In genomic region chrX:121030083-121030482, GRCh38 we compare ENCODE assay signal across 44 cellular contexts. TPM values are rescaled to one million over a fixed set of nuclear protein-coding genes. Genes with fewer than 3 reads are reported as not detected.
"Had no signal": no experiment of that assay in that cellular context is flagged by ENCODE, and none has a peak within 500 bp of the region (broad histone marks: within the 10 kb centered on the region; RNA-seq: fewer than 3 reads in every experiment).

No MANE protein-coding gene starts in this region.

- H3K4me3 Mint-ChIP-seq: activated naive CD4-positive, alpha-beta T cell treated with anti-CD3 and anti-CD28 coated beads for 36 hours; activated naive CD4-positive, alpha-beta T cell treated with anti-CD3 and anti-CD28 coated beads, Interleukin-2, amount 10 ng/mL, durations not matched to agents 7 days and 5 days; activated naive CD4-positive, alpha-beta T cell treated with anti-CD3 and anti-CD28 coated beads, Interleukin-2, amount 50 U/mL, for 24 hours; activated naive CD8-positive, alpha-beta T cell; activated naive CD8-positive, alpha-beta T cell treated with anti-CD3 and anti-CD28 coated beads for 36 hours; activated naive CD8-positive, alpha-beta T cell treated with anti-CD3 and anti-CD28 coated beads, Interleukin-2, amount 10 ng/mL, durations not matched to agents 7 days and 5 days; activated naive CD8-positive, alpha-beta T cell treated with anti-CD3 and anti-CD28 coated beads, Interleukin-2, amount 50 U/mL, for 24 hours; activated T-cell treated with anti-CD3 and anti-CD28 coated beads, Interleukin-2, amount 50 U/mL, for 24 hours; activated T-cell treated with anti-CD3 and anti-CD28 coated beads, Interleukin-2, amount 50 U/mL, for 4 hours; activated T-cell treated with anti-CD3 and anti-CD28 coated beads, Interleukin-2, amount 50 U/mL, for 72 hours; activated T-helper 1 cell treated with anti-CD3 and anti-CD28 coated beads, Interleukin-12 subunit alpha, Interleukin-12 subunit beta, Interleukin-2, Interleukin-4 antibody, amounts not matched to agents 30 ng/mL and 10 ng/mL and 1 ng/mL, durations not matched to agents 14 hours and 24 hours and 36 hours; activated T-helper 17 cell treated with anti-CD3 and anti-CD28 coated beads, Interleukin-2, amount 50 U/mL, for 72 hours; brain; central memory CD8-positive, alpha-beta T cell had no signal

- H3K27me3 Mint-ChIP-seq: activated naive CD4-positive, alpha-beta T cell treated with anti-CD3 and anti-CD28 coated beads, Interleukin-2, amount 10 ng/mL, durations not matched to agents 7 days and 5 days; activated naive CD8-positive, alpha-beta T cell; activated naive CD8-positive, alpha-beta T cell treated with anti-CD3 and anti-CD28 coated beads for 36 hours; brain had no signal

- H3K36me3 ChIP-seq: adrenal gland, ascending aorta, brain microvascular endothelial cell, breast epithelium, cardiac muscle cell had no signal

- ATAC-seq: activated naive CD4-positive, alpha-beta T cell treated with anti-CD3 and anti-CD28 coated beads, Interleukin-2, amount 50 U/mL, for 72 hours; activated naive CD8-positive, alpha-beta T cell treated with anti-CD3 and anti-CD28 coated beads, Interleukin-2, amount 50 U/mL, for 24 hours; activated T-cell treated with anti-CD3 and anti-CD28 coated beads, Interleukin-2, amount 50 U/mL, for 4 hours; activated T-cell treated with anti-CD3 and anti-CD28 coated beads, Interleukin-2, amount 50 U/mL, for 72 hours; activated T-helper 17 cell treated with anti-CD3 and anti-CD28 coated beads, Interleukin-2, amount 50 U/mL, for 72 hours; body of pancreas had no signal

- H3K4me3 ChIP-seq: adrenal gland, ascending aorta, body of pancreas, breast epithelium, cardiac muscle cell had no signal

- H3K4me1 ChIP-seq: adrenal gland, ascending aorta, body of pancreas, breast epithelium had no signal

- H3K9me3 Mint-ChIP-seq: activated naive CD4-positive, alpha-beta T cell treated with anti-CD3 and anti-CD28 coated beads for 36 hours; activated naive CD4-positive, alpha-beta T cell treated with anti-CD3 and anti-CD28 coated beads, Interleukin-2, amount 10 ng/mL, durations not matched to agents 7 days and 5 days; activated naive CD4-positive, alpha-beta T cell treated with anti-CD3 and anti-CD28 coated beads, Interleukin-2, amount 50 U/mL, for 24 hours; activated naive CD4-positive, alpha-beta T cell treated with anti-CD3 and anti-CD28 coated beads, Interleukin-2, amount 50 U/mL, for 72 hours; activated naive CD8-positive, alpha-beta T cell treated with anti-CD3 and anti-CD28 coated beads for 36 hours; activated naive CD8-positive, alpha-beta T cell treated with anti-CD3 and anti-CD28 coated beads, Interleukin-2, amount 10 ng/mL, durations not matched to agents 7 days and 5 days; activated naive CD8-positive, alpha-beta T cell treated with anti-CD3 and anti-CD28 coated beads, Interleukin-2, amount 50 U/mL, for 24 hours; activated T-cell treated with anti-CD3 and anti-CD28 coated beads, Interleukin-2, amount 50 U/mL, for 24 hours; activated T-cell treated with anti-CD3 and anti-CD28 coated beads, Interleukin-2, amount 50 U/mL, for 4 hours; activated T-helper 1 cell treated with anti-CD3 and anti-CD28 coated beads, Interleukin-12 subunit alpha, Interleukin-12 subunit beta, Interleukin-2, Interleukin-4 antibody, amounts not matched to agents 30 ng/mL and 10 ng/mL and 1 ng/mL, durations not matched to agents 14 hours and 24 hours and 36 hours; activated T-helper 17 cell treated with anti-CD3 and anti-CD28 coated beads, Interleukin-2, amount 50 U/mL, for 72 hours; activated T-helper 2 cell treated with anti-CD3 and anti-CD28 coated beads, Interferon-gamma antibody, Interleukin-2, Interleukin-4, amounts not matched to agents 10 μg/mL and 5 μg/mL and 100 μg/mL, durations not matched to agents 14 hours and 24 hours and 36 hours; brain; central memory CD8-positive, alpha-beta T cell had no signal

- H3K4me1 Mint-ChIP-seq: activated naive CD4-positive, alpha-beta T cell treated with anti-CD3 and anti-CD28 coated beads, Interleukin-2, amount 10 ng/mL, durations not matched to agents 7 days and 5 days; activated naive CD4-positive, alpha-beta T cell treated with anti-CD3 and anti-CD28 coated beads, Interleukin-2, amount 50 U/mL, for 24 hours; activated naive CD8-positive, alpha-beta T cell treated with anti-CD3 and anti-CD28 coated beads for 36 hours; activated naive CD8-positive, alpha-beta T cell treated with anti-CD3 and anti-CD28 coated beads, Interleukin-2, amount 10 ng/mL, durations not matched to agents 7 days and 5 days; activated naive CD8-positive, alpha-beta T cell treated with anti-CD3 and anti-CD28 coated beads, Interleukin-2, amount 50 U/mL, for 24 hours; activated T-helper 17 cell treated with anti-CD3 and anti-CD28 coated beads, Interleukin-2, amount 50 U/mL, for 72 hours; brain; central memory CD8-positive, alpha-beta T cell had no signal

- H3K27ac Mint-ChIP-seq: activated naive CD4-positive, alpha-beta T cell treated with anti-CD3 and anti-CD28 coated beads for 36 hours; activated naive CD4-positive, alpha-beta T cell treated with anti-CD3 and anti-CD28 coated beads, Interleukin-2, amount 10 ng/mL, durations not matched to agents 7 days and 5 days; activated naive CD4-positive, alpha-beta T cell treated with anti-CD3 and anti-CD28 coated beads, Interleukin-2, amount 50 U/mL, for 24 hours; activated naive CD4-positive, alpha-beta T cell treated with anti-CD3 and anti-CD28 coated beads, Interleukin-2, amount 50 U/mL, for 72 hours; activated naive CD8-positive, alpha-beta T cell; activated naive CD8-positive, alpha-beta T cell treated with anti-CD3 and anti-CD28 coated beads for 36 hours; activated naive CD8-positive, alpha-beta T cell treated with anti-CD3 and anti-CD28 coated beads, Interleukin-2, amount 10 ng/mL, durations not matched to agents 7 days and 5 days; activated naive CD8-positive, alpha-beta T cell treated with anti-CD3 and anti-CD28 coated beads, Interleukin-2, amount 50 U/mL, for 24 hours; activated T-cell treated with anti-CD3 and anti-CD28 coated beads, Interleukin-2, amount 50 U/mL, for 24 hours; activated T-cell treated with anti-CD3 and anti-CD28 coated beads, Interleukin-2, amount 50 U/mL, for 72 hours; activated T-helper 1 cell treated with anti-CD3 and anti-CD28 coated beads, Interleukin-12 subunit alpha, Interleukin-12 subunit beta, Interleukin-2, Interleukin-4 antibody, amounts not matched to agents 30 ng/mL and 10 ng/mL and 1 ng/mL, durations not matched to agents 14 hours and 24 hours and 36 hours; activated T-helper 17 cell treated with anti-CD3 and anti-CD28 coated beads, Interleukin-2, amount 50 U/mL, for 72 hours; activated T-helper 2 cell treated with anti-CD3 and anti-CD28 coated beads, Interferon-gamma antibody, Interleukin-2, Interleukin-4, amounts not matched to agents 10 μg/mL and 5 μg/mL and 100 μg/mL, durations not matched to agents 14 hours and 24 hours and 36 hours; brain had no signal

- DNase-seq: activated effector memory CD4-positive, alpha-beta T cell treated with anti-CD3 and anti-CD28 coated beads, Interleukin-2, amount 50 U/mL, for 16 hours; activated effector memory CD4-positive, alpha-beta T cell treated with Interleukin-2 at 50 U/mL for 16 hours; activated gamma-delta T cell; activated gamma-delta T cell treated with Interleukin-2 at 50 U/mL for 16 hours; activated naive CD4-positive, alpha-beta T cell; activated naive CD4-positive, alpha-beta T cell treated with anti-CD3 and anti-CD28 coated beads for 36 hours; activated naive CD4-positive, alpha-beta T cell treated with anti-CD3 and anti-CD28 coated beads, Interleukin-2, amount 10 ng/mL, durations not matched to agents 7 days and 5 days; activated naive CD4-positive, alpha-beta T cell treated with anti-CD3 and anti-CD28 coated beads, Interleukin-2, amount 50 U/mL, for 16 hours; activated naive CD4-positive, alpha-beta T cell treated with Interleukin-2 at 50 U/mL for 16 hours; activated naive CD8-positive, alpha-beta T cell treated with anti-CD3 and anti-CD28 coated beads for 36 hours; activated naive CD8-positive, alpha-beta T cell treated with anti-CD3 and anti-CD28 coated beads, Interleukin-2, amount 10 ng/mL, durations not matched to agents 7 days and 5 days; activated naive CD8-positive, alpha-beta T cell treated with anti-CD3 and anti-CD28 coated beads, Interleukin-2, amount 50 U/mL, for 24 hours; activated T-cell treated with anti-CD3 and anti-CD28 coated beads, Interleukin-2, amount 50 U/mL, for 1 hour; activated T-cell treated with anti-CD3 and anti-CD28 coated beads, Interleukin-2, amount 50 U/mL, for 24 hours; activated T-cell treated with anti-CD3 and anti-CD28 coated beads, Interleukin-2, amount 50 U/mL, for 4 hours; activated T-cell treated with anti-CD3 and anti-CD28 coated beads, Interleukin-2, amount 50 U/mL, for 48 hours; activated T-cell treated with anti-CD3 and anti-CD28 coated beads, Interleukin-2, amount 50 U/mL, for 72 hours; adrenal gland; amniotic stem cell; amygdala; anterior cingulate cortex; aorta; body of pancreas; brain microvascular endothelial cell; caudate nucleus; central memory CD4-positive, alpha-beta T cell; cerebellar nuclear complex had no signal

- H3K27me3 ChIP-seq: ascending aorta, body of pancreas, brain microvascular endothelial cell, breast epithelium, cardiac muscle cell had no signal

- H3K36me3 Mint-ChIP-seq: activated naive CD4-positive, alpha-beta T cell treated with anti-CD3 and anti-CD28 coated beads, Interleukin-2, amount 10 ng/mL, durations not matched to agents 7 days and 5 days; activated naive CD4-positive, alpha-beta T cell treated with anti-CD3 and anti-CD28 coated beads, Interleukin-2, amount 50 U/mL, for 24 hours; activated naive CD4-positive, alpha-beta T cell treated with anti-CD3 and anti-CD28 coated beads, Interleukin-2, amount 50 U/mL, for 72 hours; activated naive CD8-positive, alpha-beta T cell; activated naive CD8-positive, alpha-beta T cell treated with anti-CD3 and anti-CD28 coated beads for 36 hours; activated naive CD8-positive, alpha-beta T cell treated with anti-CD3 and anti-CD28 coated beads, Interleukin-2, amount 10 ng/mL, durations not matched to agents 7 days and 5 days; brain had no signal

- FAIRE-seq: bronchial epithelial cell had no signal

- H3K27ac ChIP-seq: adrenal gland, ascending aorta, body of pancreas, brain microvascular endothelial cell, breast epithelium, cardiac muscle cell had no signal

- H3K9me3 ChIP-seq: adrenal gland, ascending aorta, body of pancreas, breast epithelium had no signal

RNA-seq across cellular contexts. Expression of gene CT47A1, which starts 44.5 kb away (rescaled TPM):
- total RNA-seq: activated naive CD4-positive, alpha-beta T cell treated with anti-CD3 and anti-CD28 coated beads for 36 hours; activated naive CD4-positive, alpha-beta T cell treated with anti-CD3 and anti-CD28 coated beads, Interleukin-2, amount 50 U/mL, for 72 hours; activated naive CD8-positive, alpha-beta T cell treated with anti-CD3 and anti-CD28 coated beads for 36 hours; activated naive CD8-positive, alpha-beta T cell treated with anti-CD3 and anti-CD28 coated beads, Interleukin-2, amount 10 ng/mL, durations not matched to agents 7 days and 5 days; activated T-cell treated with anti-CD3 and anti-CD28 coated beads, Interleukin-2, amount 50 U/mL, for 4 hours; activated T-cell treated with anti-CD3 and anti-CD28 coated beads, Interleukin-2, amount 50 U/mL, for 72 hours; activated T-helper 1 cell treated with anti-CD3 and anti-CD28 coated beads, Interleukin-12 subunit alpha, Interleukin-12 subunit beta, Interleukin-2, Interleukin-4 antibody, amounts not matched to agents 30 ng/mL and 10 ng/mL and 1 ng/mL, durations not matched to agents 14 hours and 24 hours and 36 hours; activated T-helper 17 cell treated with anti-CD3 and anti-CD28 coated beads, Interleukin-2, amount 50 U/mL, for 72 hours; activated T-helper 2 cell treated with anti-CD3 and anti-CD28 coated beads, Interferon-gamma antibody, Interleukin-2, Interleukin-4, amounts not matched to agents 10 μg/mL and 5 μg/mL and 100 μg/mL, durations not matched to agents 14 hours and 24 hours and 36 hours; adrenal gland; aorta; ascending aorta; astrocyte; body of pancreas; breast epithelium; bronchial epithelial cell; cardiac muscle cell; cardiac septum; cerebellum; chondrocyte had no signal
- polyA plus RNA-seq: adipose tissue, adrenal gland, aorta, cardiac muscle cell had no signal

RNA-seq across cellular contexts. Expression of gene CT47A2, which starts 49.4 kb away (rescaled TPM):
- total RNA-seq: activated naive CD4-positive, alpha-beta T cell treated with anti-CD3 and anti-CD28 coated beads for 36 hours; activated naive CD4-positive, alpha-beta T cell treated with anti-CD3 and anti-CD28 coated beads, Interleukin-2, amount 50 U/mL, for 72 hours; activated naive CD8-positive, alpha-beta T cell treated with anti-CD3 and anti-CD28 coated beads for 36 hours; activated naive CD8-positive, alpha-beta T cell treated with anti-CD3 and anti-CD28 coated beads, Interleukin-2, amount 10 ng/mL, durations not matched to agents 7 days and 5 days; activated T-cell treated with anti-CD3 and anti-CD28 coated beads, Interleukin-2, amount 50 U/mL, for 4 hours; activated T-cell treated with anti-CD3 and anti-CD28 coated beads, Interleukin-2, amount 50 U/mL, for 72 hours; activated T-helper 1 cell treated with anti-CD3 and anti-CD28 coated beads, Interleukin-12 subunit alpha, Interleukin-12 subunit beta, Interleukin-2, Interleukin-4 antibody, amounts not matched to agents 30 ng/mL and 10 ng/mL and 1 ng/mL, durations not matched to agents 14 hours and 24 hours and 36 hours; activated T-helper 17 cell treated with anti-CD3 and anti-CD28 coated beads, Interleukin-2, amount 50 U/mL, for 72 hours; activated T-helper 2 cell treated with anti-CD3 and anti-CD28 coated beads, Interferon-gamma antibody, Interleukin-2, Interleukin-4, amounts not matched to agents 10 μg/mL and 5 μg/mL and 100 μg/mL, durations not matched to agents 14 hours and 24 hours and 36 hours; adrenal gland; aorta; ascending aorta; astrocyte; body of pancreas; breast epithelium; bronchial epithelial cell; cardiac muscle cell; cardiac septum; cerebellum; chondrocyte had no signal
- polyA plus RNA-seq: adipose tissue, adrenal gland, aorta, cardiac muscle cell had no signal

RNA-seq across cellular contexts. Expression of gene CT47A3, which starts 54.2 kb away (rescaled TPM):
- total RNA-seq: activated naive CD4-positive, alpha-beta T cell treated with anti-CD3 and anti-CD28 coated beads for 36 hours; activated naive CD4-positive, alpha-beta T cell treated with anti-CD3 and anti-CD28 coated beads, Interleukin-2, amount 50 U/mL, for 72 hours; activated naive CD8-positive, alpha-beta T cell treated with anti-CD3 and anti-CD28 coated beads for 36 hours; activated naive CD8-positive, alpha-beta T cell treated with anti-CD3 and anti-CD28 coated beads, Interleukin-2, amount 10 ng/mL, durations not matched to agents 7 days and 5 days; activated T-cell treated with anti-CD3 and anti-CD28 coated beads, Interleukin-2, amount 50 U/mL, for 4 hours; activated T-cell treated with anti-CD3 and anti-CD28 coated beads, Interleukin-2, amount 50 U/mL, for 72 hours; activated T-helper 1 cell treated with anti-CD3 and anti-CD28 coated beads, Interleukin-12 subunit alpha, Interleukin-12 subunit beta, Interleukin-2, Interleukin-4 antibody, amounts not matched to agents 30 ng/mL and 10 ng/mL and 1 ng/mL, durations not matched to agents 14 hours and 24 hours and 36 hours; activated T-helper 17 cell treated with anti-CD3 and anti-CD28 coated beads, Interleukin-2, amount 50 U/mL, for 72 hours; activated T-helper 2 cell treated with anti-CD3 and anti-CD28 coated beads, Interferon-gamma antibody, Interleukin-2, Interleukin-4, amounts not matched to agents 10 μg/mL and 5 μg/mL and 100 μg/mL, durations not matched to agents 14 hours and 24 hours and 36 hours; adrenal gland; aorta; ascending aorta; astrocyte; body of pancreas; breast epithelium; bronchial epithelial cell; cardiac muscle cell; cardiac septum; cerebellum; chondrocyte had no signal
- polyA plus RNA-seq: adipose tissue, adrenal gland, aorta, cardiac muscle cell had no signal

RNA-seq across cellular contexts. Expression of gene CT47A4, which starts 59.1 kb away (rescaled TPM):
- total RNA-seq: activated naive CD4-positive, alpha-beta T cell treated with anti-CD3 and anti-CD28 coated beads for 36 hours; activated naive CD4-positive, alpha-beta T cell treated with anti-CD3 and anti-CD28 coated beads, Interleukin-2, amount 50 U/mL, for 72 hours; activated naive CD8-positive, alpha-beta T cell treated with anti-CD3 and anti-CD28 coated beads for 36 hours; activated naive CD8-positive, alpha-beta T cell treated with anti-CD3 and anti-CD28 coated beads, Interleukin-2, amount 10 ng/mL, durations not matched to agents 7 days and 5 days; activated T-cell treated with anti-CD3 and anti-CD28 coated beads, Interleukin-2, amount 50 U/mL, for 4 hours; activated T-cell treated with anti-CD3 and anti-CD28 coated beads, Interleukin-2, amount 50 U/mL, for 72 hours; activated T-helper 1 cell treated with anti-CD3 and anti-CD28 coated beads, Interleukin-12 subunit alpha, Interleukin-12 subunit beta, Interleukin-2, Interleukin-4 antibody, amounts not matched to agents 30 ng/mL and 10 ng/mL and 1 ng/mL, durations not matched to agents 14 hours and 24 hours and 36 hours; activated T-helper 17 cell treated with anti-CD3 and anti-CD28 coated beads, Interleukin-2, amount 50 U/mL, for 72 hours; activated T-helper 2 cell treated with anti-CD3 and anti-CD28 coated beads, Interferon-gamma antibody, Interleukin-2, Interleukin-4, amounts not matched to agents 10 μg/mL and 5 μg/mL and 100 μg/mL, durations not matched to agents 14 hours and 24 hours and 36 hours; adrenal gland; aorta; ascending aorta; astrocyte; body of pancreas; breast epithelium; bronchial epithelial cell; cardiac muscle cell; cardiac septum; cerebellum; chondrocyte had no signal
- polyA plus RNA-seq: adipose tissue, adrenal gland, aorta, cardiac muscle cell had no signal
